In the genomic region with DNA sequence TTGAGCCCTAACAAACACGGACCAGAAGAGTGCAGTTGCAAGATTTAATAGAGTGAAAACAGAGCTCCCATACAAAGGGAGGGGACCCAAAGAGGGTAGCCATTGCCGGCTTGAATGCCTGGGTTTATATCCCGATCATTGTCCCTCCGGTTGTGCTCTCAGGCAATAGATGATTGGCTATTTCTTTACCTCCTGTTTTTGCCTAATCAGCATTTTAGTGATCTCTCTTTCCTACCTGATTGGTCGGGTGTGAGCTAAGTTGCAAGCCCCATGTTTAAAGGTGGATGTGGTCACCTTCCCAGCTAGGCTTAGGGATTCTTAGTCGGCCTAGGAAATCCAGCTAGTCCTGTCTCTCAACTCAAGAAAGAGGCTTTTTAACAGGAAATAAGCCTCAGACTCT, we compare ENCODE assay signal across 4 cellular contexts.
TF ChIP-seq lines count a peak whose summit lies in the region.

No MANE protein-coding gene starts in this region.

TF ChIP-seq in A549, 52 proteins besides CTCF, POLR2A, EP300 and RAD21:
- TF ChIP-seq MAFK (IDR thresholded peaks at IDR 0.05; ENCODE audit: partially characterized antibody), result peak; percentile 88

TF ChIP-seq in IMR-90, 13 proteins besides CTCF, POLR2A, EP300 and RAD21:
- TF ChIP-seq MAFK (IDR thresholded peaks at IDR 0.05; ENCODE audit: low read depth, low read length), result peak; percentile 83
TF ChIP-seq in IMR-90: peak in this region for 1; not testable (repeated sequence) for 12.

TF ChIP-seq in K562, 482 proteins besides CTCF, POLR2A, EP300 and RAD21:
- 0 out of 2 replicates have a peak, but pooled peaks have one; percentile 25 for TF ChIP-seq C11orf30 (IDR thresholded peaks at IDR 0.05; ENCODE audit: low read depth)
- TF ChIP-seq MAFG (tag; conservative IDR thresholded peaks at IDR 0.05), result peak; percentile 58
- TF ChIP-seq MAFK (IDR thresholded peaks at IDR 0.05; ENCODE audit: low read length), result peak; percentile 58; the same call in 1 of the 2 replicates
- TF ChIP-seq ZNF316 (IDR thresholded peaks at IDR 0.05), result peak; percentile 66
- peak; percentile 31 for TF ChIP-seq MAFF (IDR thresholded peaks at IDR 0.05; ENCODE audit: low read length)
TF ChIP-seq in K562: peak in this region for 5; not testable (repeated sequence) for 477.

TF ChIP-seq in HepG2, 621 proteins besides CTCF, POLR2A, EP300 and RAD21:
- TF ChIP-seq MAFF (IDR thresholded peaks at IDR 0.05; ENCODE audit: low read depth, low read length) (peak; percentile 68), MAFK (conservative IDR thresholded peaks at IDR 0.05 in 1 of 2, IDR thresholded peaks at IDR 0.05 in 1 of 2; ENCODE audit: low read length in 2 of 2) (peak in 1 of 2 experiments; percentile 73; a peak in 3 of 4 replicates)
